ENCODE assay signal across 11 cellular contexts in genomic region chr9:114112778-114113585, GRCh38. TPM values are rescaled to one million over a fixed set of nuclear protein-coding genes. Genes with fewer than 3 reads are reported as not detected.
DNase-seq lines count a peak whose midpoint lies in the region; ATAC-seq and TF ChIP-seq lines count a peak whose summit lies in the region.
"Had no signal": no experiment of that assay in that cellular context is flagged by ENCODE, and none has a peak within 500 bp of the region (broad histone marks: within the 10 kb centered on the region; RNA-seq: fewer than 3 reads in every experiment).

No MANE protein-coding gene starts in this region.

- no peaks in the 10 kb centered on the region for H3K9me3 ChIP-seq in thoracic aorta

- no peak for TF ChIP-seq CTCF in LNCaP clone FGC (IDR thresholded peaks at IDR 0.05; ENCODE audit: control insufficient read depth, extremely low read depth, insufficient read depth)
- TF ChIP-seq CTCF in coronary artery (IDR thresholded peaks at IDR 0.05), result no peak
- no peak for TF ChIP-seq CTCF in thoracic aorta (IDR thresholded peaks at IDR 0.05)

- H3K4me3 ChIP-seq in LNCaP clone FGC (ENCODE audit: low read depth, low read length) (no peak overlapping the region), coronary artery (no peak overlapping the region), thoracic aorta (no peak overlapping the region)

- no peak overlapping the region for H3K4me3 Mint-ChIP-seq in activated naive CD4-positive, alpha-beta T cell treated with anti-CD3 and anti-CD28 coated beads for 36 hours
- H3K4me3 Mint-ChIP-seq: naive B cell had no signal

- no peak overlapping the region for H3K27ac Mint-ChIP-seq in activated naive CD4-positive, alpha-beta T cell treated with anti-CD3 and anti-CD28 coated beads for 36 hours

- H3K4me1 Mint-ChIP-seq in activated naive CD4-positive, alpha-beta T cell treated with anti-CD3 and anti-CD28 coated beads for 36 hours (ENCODE audit: low read depth), result no peaks in the 10 kb centered on the region

- peak; percentile 27 for ATAC-seq in left lobe of liver
- peak; percentile 66 for ATAC-seq in thoracic aorta (ENCODE audit: insufficient number of reproducible peaks, low FRiP score, low read depth)
- ATAC-seq in GM18498 (IDR thresholded peaks at IDR 0.05; ENCODE audit: unreplicated experiment), result no peak

- CTCF ChIA-PET in activated naive CD4-positive, alpha-beta T cell treated with anti-CD3 and anti-CD28 coated beads for 36 hours (lab: Charles Lee), result no interaction called here

- H3K27me3 Mint-ChIP-seq in activated naive CD4-positive, alpha-beta T cell treated with anti-CD3 and anti-CD28 coated beads for 36 hours (ENCODE audit: low read depth), result peaks cover 15% of the 10 kb centered on the region

- H3K9me3 Mint-ChIP-seq in activated naive CD4-positive, alpha-beta T cell treated with anti-CD3 and anti-CD28 coated beads for 36 hours, result no peaks in the 10 kb centered on the region

- H3K36me3 ChIP-seq in thoracic aorta, result no peaks in the 10 kb centered on the region

- intact Hi-C loops in activated naive CD4-positive, alpha-beta T cell treated with anti-CD3 and anti-CD28 coated beads for 36 hours (cut with micrococcal nuclease), result no loop called here

- no peaks in the 10 kb centered on the region for H3K36me3 Mint-ChIP-seq in activated naive CD4-positive, alpha-beta T cell treated with anti-CD3 and anti-CD28 coated beads for 36 hours (ENCODE audit: low read depth)
- H3K36me3 Mint-ChIP-seq: naive B cell had no signal

- DNase-seq in LNCaP clone FGC (ENCODE audit: low read depth), result peak; percentile 48
- DNase-seq in coronary artery (ENCODE audit: low spot score), result peak; percentile 90
- peak; percentile 59 for DNase-seq in left lobe of liver (ENCODE audit: low spot score)
- DNase-seq in thoracic aorta (ENCODE audit: low spot score), result peak; percentile 68
- DNase-seq in AML-193 (lab: John Stamatoyannopoulos, UW), result no peak
- no peak for DNase-seq in activated CD4-positive, alpha-beta T cell treated with anti-CD3 and anti-CD28 coated beads for 48 hours
- no peak for DNase-seq in activated naive CD4-positive, alpha-beta T cell treated with anti-CD3 and anti-CD28 coated beads for 36 hours
- DNase-seq: naive B cell, NCI-H187 treated with DMSO at 0.1 percent for 48 hours had no signal

- no peaks in the 10 kb centered on the region for H3K27me3 ChIP-seq in thoracic aorta (replicated peaks; ENCODE audit: insufficient read depth)

- H3K4me1 ChIP-seq in thoracic aorta (ENCODE audit: control insufficient read depth in 1 of 2, low read depth in 2 of 2), result peaks cover 15 to 33% of the 10 kb centered on the region in 2 donors

- H3K27ac ChIP-seq in coronary artery (peak overlapping the region; percentile 27 to 47), thoracic aorta (peak overlapping the region in 1 of 2 donors; percentile 1)
- H3K27ac ChIP-seq: epithelial cell of prostate had no signal

RNA-seq across cellular contexts. Expression of gene KIF12, which starts 13.9 kb away (rescaled TPM):
- total RNA-seq in left lobe of liver (18.5 TPM), thoracic aorta (not detected)
- total RNA-seq in activated naive CD4-positive, alpha-beta T cell treated with anti-CD3 and anti-CD28 coated beads for 36 hours, result not detected

RNA-seq across cellular contexts. Expression of gene AMBP, which starts 34.9 kb away (rescaled TPM):
- total RNA-seq in left lobe of liver (6,364 TPM), thoracic aorta (not detected)
- total RNA-seq in activated naive CD4-positive, alpha-beta T cell treated with anti-CD3 and anti-CD28 coated beads for 36 hours, result not detected

RNA-seq across cellular contexts. Expression of gene COL27A1, which starts 42.4 kb away (rescaled TPM):
- 51.0 TPM for total RNA-seq in left lobe of liver
- 10 to 100 TPM; 18.5 to 57.1 TPM for total RNA-seq in thoracic aorta
- total RNA-seq in activated naive CD4-positive, alpha-beta T cell treated with anti-CD3 and anti-CD28 coated beads for 36 hours, result 10 to 100 TPM in 1 of 2 experiments, 1 to 10 TPM in 1; 7.0 to 10.6 TPM

Comparison
In these comparisons a context has a peak if more than half of its experiments do, and no peak if none do; other contexts are left out.
1. DNase-seq: peak in LNCaP clone FGC (single experiment), coronary artery (single experiment), left lobe of liver (single experiment) and thoracic aorta (single experiment); none in AML-193 (0 of 2), activated CD4-positive, alpha-beta T cell treated with anti-CD3 and anti-CD28 coated beads for 48 hours (single experiment) and activated naive CD4-positive, alpha-beta T cell treated with anti-CD3 and anti-CD28 coated beads for 36 hours (single experiment).
2. RNA of gene KIF12, which starts 13.9 kb away (total RNA-seq): 18.5 TPM in left lobe of liver (single experiment); not detected in thoracic aorta and not detected in activated naive CD4-positive, alpha-beta T cell treated with anti-CD3 and anti-CD28 coated beads for 36 hours; every median in the first group is over 10 times any median in the second.
3. RNA of gene AMBP, which starts 34.9 kb away (total RNA-seq): 6,364 TPM in left lobe of liver (single experiment); not detected in thoracic aorta and not detected in activated naive CD4-positive, alpha-beta T cell treated with anti-CD3 and anti-CD28 coated beads for 36 hours; every median in the first group is over 1,000 times any median in the second.